Comparison of ENCODE assay signal across 8 cellular contexts in genomic region chr15:73560501-73561117, GRCh38.
DNase-seq lines count a peak whose midpoint lies in the region; ATAC-seq, FAIRE-seq and TF ChIP-seq lines count a peak whose summit lies in the region.

No MANE protein-coding gene starts in this region.

- peaks cover 0 to 8% (median 0%) of the 10 kb centered on the region in 7 donors for H3K4me1 Mint-ChIP-seq in naive thymus-derived CD4-positive, alpha-beta T cell

- peak; percentile 58 to 66 for TF ChIP-seq RAD21 in H1 (IDR thresholded peaks at IDR 0.05 in 1 of 2, conservative IDR thresholded peaks at IDR 0.05 in 1 of 2; ENCODE audit: low read depth in 2 of 2, low read length in 2 of 2)

- intact Hi-C loops in naive thymus-derived CD4-positive, alpha-beta T cell (cut with micrococcal nuclease), result loop anchor here (1.0 kb wide), 2 partner anchors 76 to 140 kb away; no protein-coding TSS in a partner anchor

- H4K91ac ChIP-seq in H1 (replicated peaks; ENCODE audit: insufficient read length, low read length), result no peak overlapping the region

- no peaks in the 10 kb centered on the region for H3K23me2 ChIP-seq in H1 (ENCODE audit: low read depth, low read length)

- H3K4me1 ChIP-seq in DND-41 (ENCODE audit: insufficient read depth, low read length), result no peaks in the 10 kb centered on the region
- H3K4me1 ChIP-seq in H1 (replicated peaks in 1 of 4; ENCODE audit: control insufficient read depth in 3 of 4, insufficient read depth in 4 of 4, low read length in 3 of 4), result no peaks in the 10 kb centered on the region
- no peaks in the 10 kb centered on the region for H3K4me1 ChIP-seq in naive thymus-derived CD4-positive, alpha-beta T cell (ENCODE audit: control insufficient read depth in 2 of 2, insufficient read depth in 2 of 2, low read length in 2 of 2)

- H2AFZ ChIP-seq in DND-41 (ENCODE audit: low read depth, low read length) (no peak overlapping the region), H1 (ENCODE audit: low read length) (no peak overlapping the region)

- H2AK5ac ChIP-seq in H1 (ENCODE audit: low read depth, low read length), result no peak overlapping the region

- H3K79me1 ChIP-seq in H1 (ENCODE audit: low read depth, low read length), result no peaks in the 10 kb centered on the region; the same call in 1 of the 2 replicates

- H4K8ac ChIP-seq in H1 (ENCODE audit: extremely low read depth, insufficient read depth, low read length), result no peak overlapping the region

- H3K9me3 Mint-ChIP-seq in naive thymus-derived CD4-positive, alpha-beta T cell, result no peaks in the 10 kb centered on the region

- H3K18ac ChIP-seq in H1 (ENCODE audit: extremely low read depth, low read length), result no peak overlapping the region

- WGBS in H1 (ENCODE audit: extremely low coverage in 1 of 2, insufficient coverage in 1 of 2, insufficient read length in 1 of 2, insufficient replicate concordance in 2 of 2, low coverage in 1 of 2, low lambda C conversion rate in 2 of 2, missing lambda C conversion rate in 1 of 2), 2 experiments, result 98% methylated on average over 2 of the region's 2 CpGs; no CpG with 5 or more reads in 1 of the 2 experiments

- H3K23ac ChIP-seq in H1 (ENCODE audit: insufficient read length), result no peak overlapping the region

- TF ChIP-seq CTCF in DND-41 (IDR thresholded peaks at IDR 0.05; ENCODE audit: borderline replicate concordance, extremely low read depth, low read length, poor library complexity, severe bottlenecking) (peak; percentile 36), H1 (IDR thresholded peaks at IDR 0.05; ENCODE audit: control extremely low read depth in 1 of 3, insufficient read depth in 1 of 3, low read depth in 1 of 3, low read length in 3 of 3) (peak in 1 of 3 experiments; percentile 44; a peak in 1 of 4 replicates)

- H2BK20ac ChIP-seq in H1 (ENCODE audit: low read length), result no peak overlapping the region

- H3K14ac ChIP-seq in H1 (ENCODE audit: insufficient read length), result no peak overlapping the region

- no peak overlapping the region for H2BK5ac ChIP-seq in H1 (ENCODE audit: low read depth, low read length)

- H3K4me2 ChIP-seq in DND-41 (ENCODE audit: insufficient read depth, low read length) (no peak overlapping the region), H1 (ENCODE audit: insufficient read depth in 1 of 2, low read depth in 2 of 2, low read length in 2 of 2) (no peak overlapping the region)

- H3K79me2 ChIP-seq in DND-41 (ENCODE audit: insufficient read depth, low read length) (no peaks in the 10 kb centered on the region), H1 (ENCODE audit: control insufficient read depth in 1 of 2, insufficient read depth in 2 of 2, low read length in 2 of 2) (no peaks in the 10 kb centered on the region)

- H4K20me1 ChIP-seq in DND-41 (ENCODE audit: insufficient read depth, low read length) (no peaks in the 10 kb centered on the region), H1 (replicated peaks in 1 of 2; ENCODE audit: control insufficient read depth in 1 of 2, insufficient read depth in 2 of 2, low read length in 2 of 2) (peaks cover 3% of the 10 kb centered on the region in 2 experiments)

- H3K4me3 ChIP-seq in DND-41 (ENCODE audit: low read depth in 1 of 2, low read length in 2 of 2) (no peak overlapping the region), H1 (ENCODE audit: extremely low read depth in 1 of 4, insufficient read depth in 2 of 4, low read depth in 3 of 4, low read length in 4 of 4) (no peak overlapping the region)
- no peak overlapping the region for H3K4me3 ChIP-seq in naive thymus-derived CD4-positive, alpha-beta T cell (ENCODE audit: low read length)

- FAIRE-seq in RCC 7860 (lab: Jason Lieb, UNC) (peak; percentile 69), H1 (lab: Jason Lieb, UNC) (no peak)

- H3K9ac ChIP-seq in DND-41 (ENCODE audit: low read depth, low read length) (no peak overlapping the region), H1 (replicated peaks in 1 of 4; ENCODE audit: extremely low read depth in 1 of 4, low read depth in 3 of 4, low read length in 3 of 4) (no peak overlapping the region)

- H3K9me3 ChIP-seq in DND-41 (ENCODE audit: insufficient read depth, low read length, severe bottlenecking), result no peaks in the 10 kb centered on the region
- no peaks in the 10 kb centered on the region for H3K9me3 ChIP-seq in H1 (ENCODE audit: insufficient read depth in 2 of 2, low read depth in 1 of 2, low read length in 1 of 2)
- no peaks in the 10 kb centered on the region for H3K9me3 ChIP-seq in naive thymus-derived CD4-positive, alpha-beta T cell (ENCODE audit: control insufficient read depth in 2 of 3, low read length in 3 of 3)

- H3K4me3 Mint-ChIP-seq in naive thymus-derived CD4-positive, alpha-beta T cell, result no peak overlapping the region

- no peak overlapping the region for H2BK12ac ChIP-seq in H1 (ENCODE audit: low read depth, low read length)

- H3K27me3 ChIP-seq in DND-41 (ENCODE audit: insufficient read depth, low read length, poor library complexity), result no peaks in the 10 kb centered on the region
- H3K27me3 ChIP-seq in H1 (replicated peaks in 1 of 4; ENCODE audit: control insufficient read depth in 3 of 4, extremely low read depth in 1 of 4, insufficient read depth in 3 of 4, low read length in 3 of 4), result no peaks in the 10 kb centered on the region
- H3K27me3 ChIP-seq in naive thymus-derived CD4-positive, alpha-beta T cell (ENCODE audit: control insufficient read depth in 2 of 2, insufficient read depth in 2 of 2, low read length in 2 of 2), result no peaks in the 10 kb centered on the region

- no peak overlapping the region for H3K56ac ChIP-seq in H1 (replicated peaks; ENCODE audit: insufficient read length, low read depth, low read length)

- peak; percentile 9 for DNase-seq in DND-41
- DNase-seq in LoVo (ENCODE audit: low spot score), result peak; percentile 34
- peak; percentile 26 for DNase-seq in RCC 7860 (ENCODE audit: low spot score)
- no peak for DNase-seq in H1 (ENCODE audit: low read depth in 1 of 2, low spot score in 2 of 2)
- peak in 6 of 9 donors; percentile 14 to 49 (median 36) for DNase-seq in naive thymus-derived CD4-positive, alpha-beta T cell

- no peak for TF ChIP-seq POLR2A in H1 (IDR thresholded peaks at IDR 0.05; ENCODE audit: control extremely low read depth in 1 of 2, low read depth in 2 of 2, low read length in 2 of 2)

- H2BK120ac ChIP-seq in H1 (replicated peaks; ENCODE audit: low read depth, low read length), result no peak overlapping the region

- H3K36me3 Mint-ChIP-seq in naive thymus-derived CD4-positive, alpha-beta T cell, result peaks cover 10 to 58% (median 26%) of the 10 kb centered on the region in 5 donors

- POLR2A ChIA-PET in H1 (lab: Charles Lee; ENCODE audit: partially characterized antibody), result no interaction called here
- POLR2A ChIA-PET in naive thymus-derived CD4-positive, alpha-beta T cell (lab: Charles Lee), result interaction anchor here (0.8 kb wide), 1 partner anchor 73 kb away, joined by 3 read pairs; no protein-coding TSS in a partner anchor

- H2BK15ac ChIP-seq in H1 (ENCODE audit: low read length), result no peak overlapping the region

- ATAC-seq in DND-41 (ENCODE audit: insufficient read depth, low read depth) (peak; percentile 50; the same call in 1 of the 3 replicates), GM18502 (IDR thresholded peaks at IDR 0.05; ENCODE audit: poor library complexity, unreplicated experiment) (no peak), HG03432 (IDR thresholded peaks at IDR 0.05; ENCODE audit: unreplicated experiment) (no peak), HG03139 (IDR thresholded peaks at IDR 0.05; ENCODE audit: unreplicated experiment) (no peak)
- ATAC-seq in naive thymus-derived CD4-positive, alpha-beta T cell, result peak; percentile 76

- no peak overlapping the region for H4K5ac ChIP-seq in H1 (ENCODE audit: insufficient read length, low read depth, low read length)

- H3K27me3 Mint-ChIP-seq in naive thymus-derived CD4-positive, alpha-beta T cell, result no peaks in the 10 kb centered on the region

- H3K27ac ChIP-seq in DND-41 (ENCODE audit: low read length) (no peak overlapping the region), H1 (ENCODE audit: low read depth, low read length) (no peak overlapping the region)
- H3K27ac ChIP-seq in naive thymus-derived CD4-positive, alpha-beta T cell (ENCODE audit: low read depth, low read length), result no peak overlapping the region

- no peak overlapping the region for H3K4ac ChIP-seq in H1 (replicated peaks; ENCODE audit: insufficient read length, low read depth, low read length)

- no peak for TF ChIP-seq EP300 in H1 (IDR thresholded peaks at IDR 0.05; ENCODE audit: borderline replicate concordance in 1 of 2, low read depth in 2 of 2, low read length in 2 of 2)

- CTCF ChIA-PET in H1 (lab: Charles Lee; ENCODE audit: partially characterized antibody), result interaction anchor here (0.6 to 4.8 kb wide), 26 partner anchors 9 to 221 kb away, joined by 3 to 43 read pairs (median 4); no protein-coding TSS in a partner anchor
- CTCF ChIA-PET in naive thymus-derived CD4-positive, alpha-beta T cell (lab: Charles Lee), result interaction anchor here (0.5 to 2.7 kb wide), 6 partner anchors 62 to 145 kb away, joined by 3 to 21 read pairs (median 4); no protein-coding TSS in a partner anchor

- H3K27ac Mint-ChIP-seq in naive thymus-derived CD4-positive, alpha-beta T cell, result peak overlapping the region in 1 of 9 donors; percentile 56

- H3K36me3 ChIP-seq in DND-41 (ENCODE audit: insufficient read depth, low read length) (peaks cover 34% of the 10 kb centered on the region), H1 (ENCODE audit: control insufficient read depth in 2 of 4, insufficient read depth in 4 of 4, low read length in 3 of 4) (peaks cover 6 to 59% (median 19%) of the 10 kb centered on the region in 4 experiments; a peak in 6 of 8 replicates)
- H3K36me3 ChIP-seq in naive thymus-derived CD4-positive, alpha-beta T cell (ENCODE audit: control insufficient read depth in 2 of 3, insufficient read depth in 3 of 3, low read length in 3 of 3), result peaks cover 7 to 50% (median 12%) of the 10 kb centered on the region in 3 experiments

TF ChIP-seq in H1, 55 proteins besides CTCF, POLR2A, EP300 and RAD21:
- TF ChIP-seq NANOG (IDR thresholded peaks at IDR 0.05; ENCODE audit: insufficient read depth, low read depth, low read length, poor library complexity, severe bottlenecking), result no peak
- peak; percentile 30; the same call in 1 of the 2 replicates for TF ChIP-seq YY1 (IDR thresholded peaks at IDR 0.05; ENCODE audit: low read depth, low read length)
- no peak for TF ChIP-seq MAX (IDR thresholded peaks at IDR 0.05)
- TF ChIP-seq GTF2F1 (IDR thresholded peaks at IDR 0.05; ENCODE audit: borderline replicate concordance, low read depth, low read length), result no peak
- TF ChIP-seq HDAC2 (IDR thresholded peaks at IDR 0.05; ENCODE audit: borderline replicate concordance in 1 of 2, low read depth in 2 of 2, low read length in 2 of 2), result no peak
- TF ChIP-seq CTBP2 (IDR thresholded peaks at IDR 0.05; ENCODE audit: borderline replicate concordance, insufficient read depth, insufficient read length, low read length), result no peak
- no peak for TF ChIP-seq BACH1 (IDR thresholded peaks at IDR 0.05; ENCODE audit: low read length)
- TF ChIP-seq ZNF274 (IDR thresholded peaks at IDR 0.05; ENCODE audit: borderline replicate concordance, extremely low read depth, low read length), result no peak
TF ChIP-seq in H1: peak in this region for 1.

Comparison
In these comparisons a context has a peak if more than half of its experiments do, and no peak if none do; other contexts are left out.
1. ATAC-seq: peak in DND-41 (single experiment) and naive thymus-derived CD4-positive, alpha-beta T cell (single experiment); none in GM18502 (single experiment), HG03432 (single experiment) and HG03139 (single experiment).
2. DNase-seq: peak in DND-41 (single experiment), LoVo (single experiment), RCC 7860 (single experiment) and naive thymus-derived CD4-positive, alpha-beta T cell (6 of 9); none in H1 (0 of 2).